9 cellular contexts compared by ENCODE assay signal in genomic region chr5:177591690-177592009, GRCh38. TPM values are rescaled to one million over a fixed set of nuclear protein-coding genes. Genes with fewer than 3 reads are reported as not detected.
DNase-seq lines count a peak whose midpoint lies in the region; ATAC-seq and TF ChIP-seq lines count a peak whose summit lies in the region.
"Had no signal": no experiment of that assay in that cellular context is flagged by ENCODE, and none has a peak within 500 bp of the region (broad histone marks: within the 10 kb centered on the region; RNA-seq: fewer than 3 reads in every experiment).

No MANE protein-coding gene starts in this region.

- peak overlapping the region; percentile 93 to 99 (median 97) for H3K4me3 Mint-ChIP-seq in T-cell
- H3K4me3 Mint-ChIP-seq in glutamatergic neuron (ENCODE audit: unreplicated experiment) = peak overlapping the region; percentile 99

- H3K36me3 ChIP-seq in H7 (replicated peaks; ENCODE audit: control insufficient read depth, insufficient read depth, low read length) = peaks cover 27% of the 10 kb centered on the region
- peaks cover 35% of the 10 kb centered on the region for H3K36me3 ChIP-seq in skeletal muscle satellite cell (ENCODE audit: insufficient read depth, low read length)

- H3K9ac ChIP-seq in skeletal muscle satellite cell (ENCODE audit: low read depth, low read length) = peak overlapping the region; percentile 98

- H3K4me1 Mint-ChIP-seq in T-cell = peaks cover 24 to 28% (median 26%) of the 10 kb centered on the region in 3 donors
- no peaks in the 10 kb centered on the region for H3K4me1 Mint-ChIP-seq in glutamatergic neuron (ENCODE audit: low read depth, unreplicated experiment)

- peaks cover 12% of the 10 kb centered on the region for H3K4me1 ChIP-seq in skeletal muscle satellite cell (ENCODE audit: control insufficient read depth, insufficient read depth, low read length)

- no peak for ATAC-seq in T-cell (replicated peaks in 1 of 4)

- peak overlapping the region; percentile 73 to 98 for H3K27ac Mint-ChIP-seq in T-cell
- peak overlapping the region; percentile 86 for H3K27ac Mint-ChIP-seq in glutamatergic neuron (ENCODE audit: unreplicated experiment)

- CTCF ChIA-PET in T-cell (lab: Charles Lee) = interaction anchor here in 1 of 2 donors (0.7 kb wide), 1 partner anchor 11 kb away, joined by 3 read pairs; no protein-coding TSS in a partner anchor

- peak overlapping the region; percentile 34 for H3K4me3 ChIP-seq in H7 (ENCODE audit: insufficient read depth, low read depth, low read length)
- H3K4me3 ChIP-seq in skeletal muscle satellite cell (ENCODE audit: low read length) = peak overlapping the region; percentile 100

- no peak for TF ChIP-seq CTCF in glutamatergic neuron (IDR thresholded peaks at IDR 0.05; ENCODE audit: partially characterized antibody, unreplicated experiment)

- H3K36me3 Mint-ChIP-seq in T-cell (peaks cover 23% of the 10 kb centered on the region), glutamatergic neuron (ENCODE audit: unreplicated experiment) (no peaks in the 10 kb centered on the region)

- POLR2A ChIA-PET in T-cell (lab: Charles Lee) = interaction anchor here in 1 of 2 donors (0.9 kb wide), 1 partner anchor 1045 kb away, joined by 3 read pairs; no protein-coding TSS in a partner anchor

- no peaks in the 10 kb centered on the region; the same call in 1 of the 2 replicates for H3K27me3 ChIP-seq in H7 (ENCODE audit: control insufficient read depth, insufficient read depth, low read length)
- H3K27me3 ChIP-seq in skeletal muscle satellite cell (ENCODE audit: control insufficient read depth, insufficient read depth, low read length) = peaks cover 35% of the 10 kb centered on the region

- no peaks in the 10 kb centered on the region for H3K9me3 Mint-ChIP-seq in T-cell
- H3K9me3 Mint-ChIP-seq in glutamatergic neuron (ENCODE audit: unreplicated experiment) = peaks cover 5% of the 10 kb centered on the region

- H3K4me2 ChIP-seq in skeletal muscle satellite cell (ENCODE audit: low read length) = peak overlapping the region; percentile 97

- no peak for DNase-seq in H7
- no peak for DNase-seq in T-cell
- no peak for DNase-seq in glutamatergic neuron
- no peak for DNase-seq in MV-4-11 (lab: John Stamatoyannopoulos, UW)
- no peak for DNase-seq in SW480 (ENCODE audit: low spot score)
- DNase-seq in occipital lobe (lab: John Stamatoyannopoulos, UW) = no peak
- DNase-seq in HuH-7 (ENCODE audit: low spot score) = no peak
- DNase-seq: SIG-M5 had no signal

- peaks cover 11 to 16% of the 10 kb centered on the region in 2 donors for H3K27me3 Mint-ChIP-seq in T-cell
- H3K27me3 Mint-ChIP-seq in glutamatergic neuron (ENCODE audit: unreplicated experiment) = peaks cover 4% of the 10 kb centered on the region

- H3K9me3 ChIP-seq in skeletal muscle satellite cell (replicated peaks; ENCODE audit: low read length) = no peaks in the 10 kb centered on the region

RNA-seq across cellular contexts. Expression of gene TMED9, which starts 0.4 kb away (rescaled TPM):
- total RNA-seq in H7 (2014; rRNA removed; shearing (Covaris generic)) = 52.3 and 59.4 TPM in 2 replicates
- total RNA-seq in T-cell (10 to 100 TPM; 51.2 to 96.1 (median 84.8) TPM), glutamatergic neuron (ENCODE audit: unreplicated experiment) (94.6 TPM), occipital lobe (24.6 TPM)
- total RNA-seq in skeletal muscle satellite cell (2012; rRNA removed) = 95.8 and 138 TPM in 2 replicates

RNA-seq across cellular contexts. Expression of gene B4GALT7, which starts 8.3 kb away (rescaled TPM):
- 29.7 and 37.3 TPM in 2 replicates for total RNA-seq in H7 (2014; rRNA removed; shearing (Covaris generic))
- 10 to 100 TPM; 30.4 to 46.7 (median 39.1) TPM for total RNA-seq in T-cell
- 29.3 TPM for total RNA-seq in glutamatergic neuron (ENCODE audit: unreplicated experiment)
- 35.7 and 48.3 TPM in 2 replicates for total RNA-seq in skeletal muscle satellite cell (2012; rRNA removed)
- total RNA-seq in occipital lobe = 15.8 TPM

RNA-seq across cellular contexts. Expression of gene FAM193B, which starts 37.3 kb away (rescaled TPM):
- total RNA-seq in H7 (2014; rRNA removed; shearing (Covaris generic)) = 70.2 and 80.0 TPM in 2 replicates
- total RNA-seq in T-cell = 100 to 1,000 TPM; 162 to 233 (median 217) TPM
- total RNA-seq in glutamatergic neuron (ENCODE audit: unreplicated experiment) = 227 TPM
- 12.7 and 16.5 TPM in 2 replicates for total RNA-seq in skeletal muscle satellite cell (2012; rRNA removed)
- 32.1 TPM for total RNA-seq in occipital lobe
